ENCODE assay signal across 1 cellular context in the genomic region with DNA sequence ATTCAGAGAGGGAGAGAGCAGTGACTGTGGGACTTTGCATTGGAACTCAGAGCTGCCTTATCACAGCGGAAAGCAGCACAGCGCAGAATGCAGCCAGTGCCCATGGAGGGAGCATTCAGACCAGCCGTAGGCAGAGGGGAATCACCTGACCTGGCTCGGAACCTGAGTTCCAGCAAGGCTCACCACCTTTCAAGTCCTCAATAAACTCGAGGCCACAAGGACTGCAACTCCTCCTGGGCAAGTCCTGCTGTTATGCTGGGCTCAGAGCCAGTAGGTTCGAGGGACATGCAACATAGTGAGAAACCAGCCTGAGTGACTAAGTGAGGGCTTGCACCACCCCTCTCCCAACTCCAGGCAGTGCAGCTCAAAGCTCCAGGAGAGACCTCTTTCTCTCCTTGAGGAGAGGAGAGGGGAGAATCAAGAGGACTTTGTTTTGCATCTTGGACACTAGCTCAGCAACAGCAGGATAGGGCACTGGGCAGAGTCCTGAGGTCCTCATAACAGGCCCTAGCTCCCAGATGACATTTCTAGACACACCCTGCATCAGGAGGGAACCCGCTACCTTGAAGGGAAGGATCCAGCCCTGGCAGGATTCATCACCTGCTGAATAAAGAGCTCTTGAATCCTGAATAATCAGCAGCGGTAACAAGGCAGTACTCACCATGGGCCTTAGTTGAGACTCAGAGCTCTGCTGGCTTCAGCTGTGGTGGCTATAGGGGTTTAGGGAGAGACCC.
TF ChIP-seq lines count a peak whose summit lies in the region.

No MANE protein-coding gene starts in this region.

TF ChIP-seq in GM23338, 12 proteins besides CTCF, POLR2A, EP300 and RAD21 (continued from another document):
- TF ChIP-seq ZNF462 (CRISPR knock-in tag; IDR thresholded peaks at IDR 0.05) = no peak
